Comparison of ENCODE assay signal across 8 cellular contexts in the genomic region with DNA sequence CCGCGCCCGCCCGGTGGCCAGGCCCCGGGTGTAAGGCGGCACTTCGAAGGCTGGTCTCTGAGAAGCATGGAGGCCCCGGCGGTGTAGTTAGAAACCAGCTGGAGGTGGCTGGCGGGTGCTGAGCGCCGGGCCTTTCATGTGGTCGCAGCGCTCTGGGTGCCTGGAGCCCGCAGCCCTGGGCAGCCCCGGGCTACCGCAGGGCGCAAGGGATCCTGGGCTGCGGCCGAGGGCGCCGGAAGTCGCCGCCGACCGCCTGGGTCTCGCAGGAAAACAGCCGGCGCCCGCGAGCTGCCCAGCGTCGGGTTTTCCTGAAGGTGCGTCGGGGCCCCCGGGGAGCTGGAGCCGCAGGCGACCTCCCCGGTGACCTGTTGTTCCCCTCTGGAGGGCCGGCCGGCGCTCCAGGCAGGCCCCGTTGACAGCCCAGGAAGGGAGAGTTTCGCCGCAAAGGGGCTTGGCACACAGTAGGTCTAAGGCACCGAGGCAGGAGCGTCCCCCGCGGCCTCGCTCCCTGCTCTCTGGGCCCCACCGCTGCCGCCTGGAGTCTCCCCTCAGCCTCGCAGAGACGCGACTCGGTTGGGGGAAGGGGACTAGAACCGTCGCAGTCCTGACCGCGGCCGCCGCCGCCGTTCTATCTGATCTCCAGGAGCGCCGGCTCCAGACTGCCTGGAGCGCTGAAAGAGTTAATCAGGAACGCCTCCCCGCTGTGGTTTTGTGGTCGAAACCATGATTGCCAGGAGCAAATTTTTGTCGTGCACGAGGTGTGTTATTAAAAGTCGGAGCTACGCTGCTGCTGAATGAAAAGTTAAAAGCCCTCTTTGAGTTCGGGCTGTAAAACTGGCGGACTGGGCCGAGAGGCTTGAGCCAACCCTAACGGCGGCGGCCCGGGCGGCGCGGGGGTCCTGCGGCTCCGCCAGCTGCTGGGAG. TPM values are rescaled to one million over a fixed set of nuclear protein-coding genes. Genes with fewer than 3 reads are reported as not detected.
DNase-seq lines count a peak whose midpoint lies in the region; ATAC-seq lines count a peak whose summit lies in the region.

No MANE protein-coding gene starts in this region.

- peak overlapping the region; percentile 82 for H3K4me3 Mint-ChIP-seq in central memory CD8-positive, alpha-beta T cell

- ATAC-seq in GM18907 (IDR thresholded peaks at IDR 0.05; ENCODE audit: unreplicated experiment) (peak; percentile 68), GM21367 (IDR thresholded peaks at IDR 0.05; ENCODE audit: unreplicated experiment) (no peak)
- ATAC-seq in central memory CD8-positive, alpha-beta T cell (replicated peaks; ENCODE audit: extremely low read depth, poor library complexity, severe bottlenecking) = peak; percentile 89

- H3K27ac Mint-ChIP-seq in central memory CD8-positive, alpha-beta T cell (ENCODE audit: low read depth) = peak overlapping the region; percentile 86

- H3K36me3 Mint-ChIP-seq in central memory CD8-positive, alpha-beta T cell (ENCODE audit: insufficient read depth) = peaks cover 12% of the 10 kb centered on the region

- DNase-seq in 8988T = peak; percentile 53
- DNase-seq in Jurkat, Clone E6-1 (ENCODE audit: low read depth, low spot score) = peak; percentile 89
- DNase-seq in activated CD4-positive, CD25-positive, alpha-beta regulatory T cell treated with anti-CD3 and anti-CD28 coated beads, Interleukin-2, amount 50 U/mL, for 16 hours (ENCODE audit: low read depth, low spot score) = peak; percentile 22
- peak; percentile 42 to 60 for DNase-seq in central memory CD8-positive, alpha-beta T cell (ENCODE audit: low spot score in 2 of 2)
- peak; percentile 95 for DNase-seq in kidney tubule cell (ENCODE audit: low spot score)
- peak; percentile 78 for DNase-seq in stimulated activated CD4-positive, alpha-beta T cell treated with anti-CD3 and anti-CD28 coated beads, Interleukin-4, amount 100 ng/mL, for 24 hours

- no peaks in the 10 kb centered on the region for H3K9me3 Mint-ChIP-seq in central memory CD8-positive, alpha-beta T cell

- peaks cover 39% of the 10 kb centered on the region for H3K4me1 Mint-ChIP-seq in central memory CD8-positive, alpha-beta T cell

- H3K4me3 ChIP-seq in Jurkat, Clone E6-1 (ENCODE audit: low read length) = no peak overlapping the region

- H3K27me3 Mint-ChIP-seq in central memory CD8-positive, alpha-beta T cell = peaks cover 46% of the 10 kb centered on the region

RNA-seq across cellular contexts. Expression of a gene that starts 2.8 kb away (rescaled TPM):
- not detected for polyA plus RNA-seq in Jurkat, Clone E6-1 (2012; ENCODE audit: insufficient read depth, insufficient read length)

Comparison
In these comparisons a context has a peak if more than half of its experiments do, and no peak if none do; other contexts are left out.
1. DNase-seq: peak in every context shown above with its lines; median percentile 95 in kidney tubule cell; 89 in Jurkat, Clone E6-1; 78 in stimulated activated CD4-positive, alpha-beta T cell treated with anti-CD3 and anti-CD28 coated beads, Interleukin-4, amount 100 ng/mL, for 24 hours; 53 in 8988T; 51 in central memory CD8-positive, alpha-beta T cell; 22 in activated CD4-positive, CD25-positive, alpha-beta regulatory T cell treated with anti-CD3 and anti-CD28 coated beads, Interleukin-2, amount 50 U/mL, for 16 hours.